7 cellular contexts compared by ENCODE assay signal in genomic region chr21:10402461-10402860, GRCh38.
DNase-seq lines count a peak whose midpoint lies in the region; ATAC-seq and TF ChIP-seq lines count a peak whose summit lies in the region.
"Not testable (repeated sequence)": the region's sequence is repeated elsewhere in the genome, so short reads cannot be mapped to it uniquely, and the experiment has no call there.

No MANE protein-coding gene starts in this region.

- H3K4me3 ChIP-seq in CD4-positive, CD25-positive, alpha-beta regulatory T cell (ENCODE audit: low read depth, low read length); naive thymus-derived CD4-positive, alpha-beta T cell (ENCODE audit: low read length); psoas muscle: not testable (repeated sequence)

- WGBS in psoas muscle, 3 donors = 73 to 75% (median 74%) methylated on average over 5 of the region's 5 CpGs

- H3K9me3 ChIP-seq in CD4-positive, CD25-positive, alpha-beta regulatory T cell (ENCODE audit: control insufficient read depth in 2 of 2, low read length in 2 of 2) = peaks cover 7 to 43% of the 10 kb centered on the region in 2 experiments
- peaks cover 0 to 36% (median 0%) of the 10 kb centered on the region in 3 experiments for H3K9me3 ChIP-seq in naive thymus-derived CD4-positive, alpha-beta T cell (ENCODE audit: control insufficient read depth in 2 of 3, low read length in 3 of 3)
- H3K9me3 ChIP-seq in psoas muscle = not testable (repeated sequence)

- not testable (repeated sequence) for H3K4me1 Mint-ChIP-seq in CD4-positive, CD25-positive, alpha-beta regulatory T cell; activated CD4-positive, alpha-beta T cell treated with anti-CD3 and anti-CD28 coated beads, Interleukin-2, amount 10 ng/mL, durations not matched to agents 24 days and 14 days; naive thymus-derived CD4-positive, alpha-beta T cell; stimulated activated naive CD8-positive, alpha-beta T cell treated with anti-CD3 and anti-CD28 coated beads, Interleukin-15, amount 100 ng/mL, for 72 hours

- not testable (repeated sequence) for H3K36me3 ChIP-seq in CD4-positive, CD25-positive, alpha-beta regulatory T cell (ENCODE audit: control insufficient read depth, insufficient read depth, low read length); naive thymus-derived CD4-positive, alpha-beta T cell (ENCODE audit: control insufficient read depth in 2 of 3, insufficient read depth in 3 of 3, low read length in 3 of 3); psoas muscle (ENCODE audit: insufficient read depth in 1 of 2, low read depth in 1 of 2)

- not testable (repeated sequence) for TF ChIP-seq CTCF in psoas muscle (IDR thresholded peaks at IDR 0.05)

- not testable (repeated sequence) for H3K27me3 Mint-ChIP-seq in CD4-positive, CD25-positive, alpha-beta regulatory T cell; activated CD4-positive, alpha-beta T cell treated with anti-CD3 and anti-CD28 coated beads, Interleukin-2, amount 10 ng/mL, durations not matched to agents 24 days and 14 days; naive thymus-derived CD4-positive, alpha-beta T cell; stimulated activated naive CD8-positive, alpha-beta T cell treated with anti-CD3 and anti-CD28 coated beads, Interleukin-15, amount 100 ng/mL, for 72 hours

- intact Hi-C loops in activated CD4-positive, alpha-beta T cell treated with anti-CD3 and anti-CD28 coated beads, Interleukin-2, amount 10 ng/mL, durations not matched to agents 24 days and 14 days (cut with micrococcal nuclease); naive thymus-derived CD4-positive, alpha-beta T cell (cut with micrococcal nuclease); psoas muscle (cut with DNase I): not testable (repeated sequence)

- CTCF ChIA-PET in naive thymus-derived CD4-positive, alpha-beta T cell (lab: Charles Lee) = not testable (repeated sequence)

- H3K27me3 ChIP-seq in CD4-positive, CD25-positive, alpha-beta regulatory T cell (ENCODE audit: control insufficient read depth, insufficient read depth, low read length); naive thymus-derived CD4-positive, alpha-beta T cell (ENCODE audit: control insufficient read depth in 2 of 2, insufficient read depth in 2 of 2, low read length in 2 of 2); psoas muscle (ENCODE audit: insufficient read depth in 3 of 3, low read length in 2 of 3): not testable (repeated sequence)

- not testable (repeated sequence) for H3K27ac Mint-ChIP-seq in CD4-positive, CD25-positive, alpha-beta regulatory T cell; activated CD4-positive, alpha-beta T cell treated with anti-CD3 and anti-CD28 coated beads, Interleukin-2, amount 10 ng/mL, durations not matched to agents 24 days and 14 days; naive thymus-derived CD4-positive, alpha-beta T cell; stimulated activated naive CD8-positive, alpha-beta T cell treated with anti-CD3 and anti-CD28 coated beads, Interleukin-15, amount 100 ng/mL, for 72 hours

- H3K4me1 ChIP-seq in CD4-positive, CD25-positive, alpha-beta regulatory T cell (ENCODE audit: control insufficient read depth, insufficient read depth, low read length, poor library complexity, severe bottlenecking); naive thymus-derived CD4-positive, alpha-beta T cell (ENCODE audit: control insufficient read depth in 2 of 2, insufficient read depth in 2 of 2, low read length in 2 of 2); psoas muscle: not testable (repeated sequence)

- not testable (repeated sequence) for H3K36me3 Mint-ChIP-seq in CD4-positive, CD25-positive, alpha-beta regulatory T cell; activated CD4-positive, alpha-beta T cell treated with anti-CD3 and anti-CD28 coated beads, Interleukin-2, amount 10 ng/mL, durations not matched to agents 24 days and 14 days (ENCODE audit: low read depth); naive thymus-derived CD4-positive, alpha-beta T cell

- peak; percentile 1 to 15 for ATAC-seq in CD4-positive, CD25-positive, alpha-beta regulatory T cell (ENCODE audit: low read depth in 2 of 2)
- ATAC-seq in naive thymus-derived CD4-positive, alpha-beta T cell = peak; percentile 8
- ATAC-seq in psoas muscle = peak in 3 of 4 donors; percentile 10 to 21 (median 11)
- ATAC-seq in stimulated activated naive CD8-positive, alpha-beta T cell treated with anti-CD3 and anti-CD28 coated beads, Interleukin-15, amount 100 ng/mL, for 72 hours = peak; percentile 14

- DNase-seq in CD4-positive, CD25-positive, alpha-beta regulatory T cell; naive thymus-derived CD4-positive, alpha-beta T cell; psoas muscle; stimulated activated naive CD8-positive, alpha-beta T cell treated with anti-CD3 and anti-CD28 coated beads, Interleukin-15, amount 100 ng/mL, for 72 hours: not testable (repeated sequence)
- DNase-seq in activated CD4-positive, alpha-beta T cell treated with anti-CD3 and anti-CD28 coated beads, Interleukin-2, amount 10 ng/mL, durations not matched to agents 24 days and 14 days = peak; percentile 53
- DNase-seq in germinal center (ENCODE audit: low spot score) (peak; percentile 1), islet precursor cell (peak; percentile 49)

- not testable (repeated sequence) for H3K4me3 Mint-ChIP-seq in CD4-positive, CD25-positive, alpha-beta regulatory T cell; activated CD4-positive, alpha-beta T cell treated with anti-CD3 and anti-CD28 coated beads, Interleukin-2, amount 10 ng/mL, durations not matched to agents 24 days and 14 days; naive thymus-derived CD4-positive, alpha-beta T cell; stimulated activated naive CD8-positive, alpha-beta T cell treated with anti-CD3 and anti-CD28 coated beads, Interleukin-15, amount 100 ng/mL, for 72 hours

- H3K27ac ChIP-seq in CD4-positive, CD25-positive, alpha-beta regulatory T cell (ENCODE audit: insufficient read depth, low read length, poor library complexity, severe bottlenecking); naive thymus-derived CD4-positive, alpha-beta T cell (ENCODE audit: low read depth, low read length); psoas muscle: not testable (repeated sequence)

- peaks cover 0 to 18% (median 6%) of the 10 kb centered on the region in 7 donors for H3K9me3 Mint-ChIP-seq in CD4-positive, CD25-positive, alpha-beta regulatory T cell
- H3K9me3 Mint-ChIP-seq in activated CD4-positive, alpha-beta T cell treated with anti-CD3 and anti-CD28 coated beads, Interleukin-2, amount 10 ng/mL, durations not matched to agents 24 days and 14 days = not testable (repeated sequence)
- peaks cover 3 to 28% (median 10%) of the 10 kb centered on the region in 11 donors for H3K9me3 Mint-ChIP-seq in naive thymus-derived CD4-positive, alpha-beta T cell
- peaks cover 10 to 17% of the 10 kb centered on the region in 2 donors for H3K9me3 Mint-ChIP-seq in stimulated activated naive CD8-positive, alpha-beta T cell treated with anti-CD3 and anti-CD28 coated beads, Interleukin-15, amount 100 ng/mL, for 72 hours

- POLR2A ChIA-PET in naive thymus-derived CD4-positive, alpha-beta T cell (lab: Charles Lee) = not testable (repeated sequence)
